In genomic region chr15:30985081-30985531, GRCh38 we compare ENCODE assay signal across 1 cellular context.
TF ChIP-seq lines count a peak whose summit lies in the region.

No MANE protein-coding gene starts in this region.

TF ChIP-seq in GM23338, 12 proteins besides CTCF, POLR2A, EP300 and RAD21 (continued from another document):
- TF ChIP-seq ZNF462 (CRISPR knock-in tag; IDR thresholded peaks at IDR 0.05), result no peak
- TF ChIP-seq EZH2phosphoT487 (IDR thresholded peaks at IDR 0.05; ENCODE audit: unreplicated experiment), result no peak
- TF ChIP-seq POLR2AphosphoS5 (IDR thresholded peaks at IDR 0.05; ENCODE audit: low read depth), result no peak
- no peak for TF ChIP-seq ZNF114 (CRISPR knock-in tag; IDR thresholded peaks at IDR 0.05)
- TF ChIP-seq NANOG (IDR thresholded peaks at IDR 0.05; ENCODE audit: borderline replicate concordance), result no peak
- TF ChIP-seq ZNF331 (CRISPR knock-in tag; IDR thresholded peaks at IDR 0.05; ENCODE audit: low read depth), result no peak
- no peak for TF ChIP-seq REST (IDR thresholded peaks at IDR 0.05; ENCODE audit: unreplicated experiment)
